24 cellular contexts compared by ENCODE assay signal in genomic region chr18:13433088-13433487, GRCh38.
DNase-seq lines count a peak whose midpoint lies in the region; ATAC-seq, FAIRE-seq and TF ChIP-seq lines count a peak whose summit lies in the region.
"Had no signal": no experiment of that assay in that cellular context is flagged by ENCODE, and none has a peak within 500 bp of the region (broad histone marks: within the 10 kb centered on the region; RNA-seq: fewer than 3 reads in every experiment).

No MANE protein-coding gene starts in this region.

- H3K27me3 Mint-ChIP-seq in activated CD4-positive, alpha-beta T cell treated with anti-CD3 and anti-CD28 coated beads for 36 hours, result no peaks in the 10 kb centered on the region
- H3K27me3 Mint-ChIP-seq in activated CD4-positive, alpha-beta T cell treated with anti-CD3 and anti-CD28 coated beads, Interleukin-2, amount 10 ng/mL, durations not matched to agents 7 days and 5 days, result no peaks in the 10 kb centered on the region
- H3K27me3 Mint-ChIP-seq in activated naive CD8-positive, alpha-beta T cell treated with anti-CD3 and anti-CD28 coated beads, Interleukin-2, amount 50 U/mL, for 24 hours, result no peaks in the 10 kb centered on the region
- H3K27me3 Mint-ChIP-seq in activated naive CD8-positive, alpha-beta T cell treated with anti-CD3 and anti-CD28 coated beads for 36 hours, result no peaks in the 10 kb centered on the region

- no peak overlapping the region for H3K27ac ChIP-seq in psoas muscle

- H3K36me3 ChIP-seq in psoas muscle (ENCODE audit: insufficient read depth in 1 of 2, low read depth in 1 of 2), result no peaks in the 10 kb centered on the region

- no peaks in the 10 kb centered on the region for H3K27me3 ChIP-seq in psoas muscle (ENCODE audit: insufficient read depth in 3 of 3, low read length in 2 of 3)

- H3K36me3 Mint-ChIP-seq in activated CD4-positive, alpha-beta T cell treated with anti-CD3 and anti-CD28 coated beads for 36 hours (ENCODE audit: low read depth), result no peaks in the 10 kb centered on the region
- H3K36me3 Mint-ChIP-seq in activated CD4-positive, alpha-beta T cell treated with anti-CD3 and anti-CD28 coated beads, Interleukin-2, amount 10 ng/mL, durations not matched to agents 7 days and 5 days (ENCODE audit: low read depth), result peaks cover 2% of the 10 kb centered on the region
- peaks cover 1% of the 10 kb centered on the region for H3K36me3 Mint-ChIP-seq in activated naive CD8-positive, alpha-beta T cell treated with anti-CD3 and anti-CD28 coated beads, Interleukin-2, amount 50 U/mL, for 24 hours (ENCODE audit: low read depth)
- H3K36me3 Mint-ChIP-seq in activated naive CD8-positive, alpha-beta T cell treated with anti-CD3 and anti-CD28 coated beads for 36 hours, result peaks cover 5% of the 10 kb centered on the region
- H3K36me3 Mint-ChIP-seq: IgD-negative memory B cell had no signal

- peak; percentile 81 for FAIRE-seq in urothelium cell line (lab: Jason Lieb, UNC)
- FAIRE-seq: D721Med, H1 had no signal

- H3K9me3 Mint-ChIP-seq in activated CD4-positive, alpha-beta T cell treated with anti-CD3 and anti-CD28 coated beads for 36 hours (ENCODE audit: low read depth), result no peaks in the 10 kb centered on the region
- H3K9me3 Mint-ChIP-seq in activated CD4-positive, alpha-beta T cell treated with anti-CD3 and anti-CD28 coated beads, Interleukin-2, amount 10 ng/mL, durations not matched to agents 7 days and 5 days, result no peaks in the 10 kb centered on the region
- H3K9me3 Mint-ChIP-seq in activated naive CD8-positive, alpha-beta T cell treated with anti-CD3 and anti-CD28 coated beads, Interleukin-2, amount 50 U/mL, for 24 hours, result no peaks in the 10 kb centered on the region
- no peaks in the 10 kb centered on the region for H3K9me3 Mint-ChIP-seq in activated naive CD8-positive, alpha-beta T cell treated with anti-CD3 and anti-CD28 coated beads for 36 hours

- TF ChIP-seq CTCF in psoas muscle (IDR thresholded peaks at IDR 0.05), result no peak

- H3K4me1 ChIP-seq in psoas muscle, result peaks cover 26% of the 10 kb centered on the region

- no peak overlapping the region for H3K4me3 Mint-ChIP-seq in activated CD4-positive, alpha-beta T cell treated with anti-CD3 and anti-CD28 coated beads for 36 hours
- no peak overlapping the region for H3K4me3 Mint-ChIP-seq in activated CD4-positive, alpha-beta T cell treated with anti-CD3 and anti-CD28 coated beads, Interleukin-2, amount 10 ng/mL, durations not matched to agents 7 days and 5 days
- H3K4me3 Mint-ChIP-seq in activated naive CD8-positive, alpha-beta T cell treated with anti-CD3 and anti-CD28 coated beads, Interleukin-2, amount 50 U/mL, for 24 hours, result no peak overlapping the region
- no peak overlapping the region for H3K4me3 Mint-ChIP-seq in activated naive CD8-positive, alpha-beta T cell treated with anti-CD3 and anti-CD28 coated beads for 36 hours
- H3K4me3 Mint-ChIP-seq: IgD-negative memory B cell had no signal

- intact Hi-C loops in activated CD4-positive, alpha-beta T cell treated with anti-CD3 and anti-CD28 coated beads for 36 hours (cut with DNase I, micrococcal nuclease), result loop anchor here (1.0 to 10.0 kb wide), 5 partner anchors 16 to 182 kb away; no protein-coding TSS in a partner anchor
- intact Hi-C loops in psoas muscle (cut with DNase I), result no loop called here

- 68 to 89% (median 71%) methylated on average over 3 of the region's 3 CpGs for WGBS in psoas muscle, 3 donors

- ATAC-seq in activated CD4-positive, alpha-beta T cell treated with anti-CD3 and anti-CD28 coated beads for 36 hours, result peak; percentile 70
- ATAC-seq in activated naive CD8-positive, alpha-beta T cell treated with anti-CD3 and anti-CD28 coated beads, Interleukin-2, amount 50 U/mL, for 24 hours, result peak; percentile 31
- ATAC-seq in psoas muscle, result no peak
- ATAC-seq: HCT116, Panc1 had no signal

- no peak overlapping the region for H3K27ac Mint-ChIP-seq in activated CD4-positive, alpha-beta T cell treated with anti-CD3 and anti-CD28 coated beads for 36 hours
- H3K27ac Mint-ChIP-seq in activated CD4-positive, alpha-beta T cell treated with anti-CD3 and anti-CD28 coated beads, Interleukin-2, amount 10 ng/mL, durations not matched to agents 7 days and 5 days, result no peak overlapping the region
- no peak overlapping the region for H3K27ac Mint-ChIP-seq in activated naive CD8-positive, alpha-beta T cell treated with anti-CD3 and anti-CD28 coated beads, Interleukin-2, amount 50 U/mL, for 24 hours
- no peak overlapping the region for H3K27ac Mint-ChIP-seq in activated naive CD8-positive, alpha-beta T cell treated with anti-CD3 and anti-CD28 coated beads for 36 hours

- H3K4me3 ChIP-seq in psoas muscle, result no peak overlapping the region

- POLR2A ChIA-PET in activated CD4-positive, alpha-beta T cell treated with anti-CD3 and anti-CD28 coated beads for 36 hours (lab: Charles Lee), result interaction anchor here (0.6 kb wide), 1 partner anchor 130 kb away, joined by 3 read pairs; no protein-coding TSS in a partner anchor
- POLR2A ChIA-PET in activated CD4-positive, alpha-beta T cell treated with anti-CD3 and anti-CD28 coated beads, Interleukin-2, amount 10 ng/mL, durations not matched to agents 7 days and 5 days (lab: Charles Lee), result no interaction called here

- peaks cover 58% of the 10 kb centered on the region for H3K4me1 Mint-ChIP-seq in activated CD4-positive, alpha-beta T cell treated with anti-CD3 and anti-CD28 coated beads for 36 hours
- H3K4me1 Mint-ChIP-seq in activated CD4-positive, alpha-beta T cell treated with anti-CD3 and anti-CD28 coated beads, Interleukin-2, amount 10 ng/mL, durations not matched to agents 7 days and 5 days, result peaks cover 43% of the 10 kb centered on the region
- H3K4me1 Mint-ChIP-seq in activated naive CD8-positive, alpha-beta T cell treated with anti-CD3 and anti-CD28 coated beads, Interleukin-2, amount 50 U/mL, for 24 hours, result peaks cover 45% of the 10 kb centered on the region
- H3K4me1 Mint-ChIP-seq in activated naive CD8-positive, alpha-beta T cell treated with anti-CD3 and anti-CD28 coated beads for 36 hours, result peaks cover 38% of the 10 kb centered on the region

- CTCF ChIA-PET in activated CD4-positive, alpha-beta T cell treated with anti-CD3 and anti-CD28 coated beads for 36 hours (lab: Charles Lee), result interaction anchor here (0.8 to 1.5 kb wide), 2 partner anchors 31 to 274 kb away, joined by 3 read pairs; no protein-coding TSS in a partner anchor
- CTCF ChIA-PET in activated CD4-positive, alpha-beta T cell treated with anti-CD3 and anti-CD28 coated beads, Interleukin-2, amount 10 ng/mL, durations not matched to agents 7 days and 5 days (lab: Charles Lee), result interaction anchor here (1.0 to 1.3 kb wide), 2 partner anchors 13 to 20 kb away, joined by 3 to 4 read pairs; no protein-coding TSS in a partner anchor

- no peaks in the 10 kb centered on the region for H3K9me3 ChIP-seq in psoas muscle

- DNase-seq in activated CD4-positive, alpha-beta T cell treated with anti-CD3 and anti-CD28 coated beads for 36 hours, result no peak
- no peak for DNase-seq in activated CD4-positive, alpha-beta T cell treated with anti-CD3 and anti-CD28 coated beads, Interleukin-2, amount 10 ng/mL, durations not matched to agents 7 days and 5 days
- no peak for DNase-seq in activated naive CD8-positive, alpha-beta T cell treated with anti-CD3 and anti-CD28 coated beads, Interleukin-2, amount 50 U/mL, for 24 hours
- no peak for DNase-seq in activated naive CD8-positive, alpha-beta T cell treated with anti-CD3 and anti-CD28 coated beads for 36 hours
- DNase-seq in inferior parietal cortex (ENCODE audit: extremely low spot score), result peak; percentile 23
- DNase-seq in urothelium cell line (ENCODE audit: low spot score), result no peak
- no peak for DNase-seq in HUDEP-2 (lab: John Stamatoyannopoulos, UW; ENCODE audit: unreplicated experiment in 76 of 76)
- DNase-seq in psoas muscle, result no peak
- DNase-seq: AML-193, C1 segment of cervical spinal cord, DMS53, GF-D8, Karpas-422, MV-4-11, NCI-H1105 treated with DMSO at 0.1 percent for 48 hours, NCI-H2029 treated with DMSO at 0.1 percent for 48 hours, NCI-H226, NCI-H524, NCI-H82 had no signal

Comparison
In these comparisons a context has a peak if more than half of its experiments do, and no peak if none do; other contexts are left out.
1. ATAC-seq: peak in activated CD4-positive, alpha-beta T cell treated with anti-CD3 and anti-CD28 coated beads for 36 hours (single experiment) and activated naive CD8-positive, alpha-beta T cell treated with anti-CD3 and anti-CD28 coated beads, Interleukin-2, amount 50 U/mL, for 24 hours (single experiment); none in psoas muscle (0 of 4).
2. intact Hi-C loops: an anchor here in activated CD4-positive, alpha-beta T cell treated with anti-CD3 and anti-CD28 coated beads for 36 hours (1.0 to 10.0 kb wide); none called in psoas muscle.